In the genomic region with DNA sequence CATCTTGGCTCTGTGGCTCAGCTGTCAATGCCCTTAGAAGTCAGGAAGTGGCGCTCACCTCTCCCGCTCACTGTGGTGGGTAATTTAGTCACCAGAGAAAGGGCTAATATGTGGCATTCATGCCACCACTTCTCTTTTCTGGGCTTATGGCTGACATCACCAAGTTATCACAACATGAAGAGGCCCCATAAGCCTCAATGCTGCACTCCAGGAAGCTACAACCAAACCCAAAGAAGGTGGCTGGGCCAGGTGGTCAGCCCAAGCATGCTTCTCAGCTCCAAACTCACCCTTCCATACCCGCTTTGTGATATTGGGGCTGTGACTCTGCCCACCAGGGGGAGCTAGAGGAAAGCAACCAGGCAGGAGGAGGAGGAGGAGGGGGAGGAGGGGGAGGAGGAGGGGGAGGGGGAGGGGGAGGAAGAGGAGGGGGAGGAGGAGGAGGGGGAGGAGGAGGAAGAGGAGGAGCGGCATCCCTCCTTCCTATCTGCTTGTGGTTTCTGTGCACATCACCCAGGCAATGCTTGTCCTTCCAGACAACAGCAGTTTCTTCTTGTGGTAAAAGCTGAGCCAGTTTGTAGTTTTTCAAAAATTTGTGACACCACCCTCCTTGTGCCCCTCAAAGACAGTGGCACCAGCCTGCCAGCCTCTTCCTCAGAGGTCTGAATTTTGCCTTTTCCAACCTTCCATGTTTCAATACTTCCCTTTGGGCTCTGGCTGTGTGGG, we compare ENCODE assay signal across 8 cellular contexts.
DNase-seq lines count a peak whose midpoint lies in the region; ATAC-seq and TF ChIP-seq lines count a peak whose summit lies in the region.

No MANE protein-coding gene starts in this region.

- no peaks in the 10 kb centered on the region for H3K36me3 Mint-ChIP-seq in T-helper 2 cell treated with Interferon-gamma antibody and Interleukin-4, amounts not matched to agents 5 μg/mL and 100 μg/mL, for 36 hours (ENCODE audit: low read depth)

- H3K4me3 Mint-ChIP-seq in T-helper 2 cell treated with Interferon-gamma antibody and Interleukin-4, amounts not matched to agents 5 μg/mL and 100 μg/mL, for 36 hours: no peak overlapping the region

- DNase-seq in AG09319 (ENCODE audit: extremely low read depth, low read depth) (no peak), KG1 (lab: John Stamatoyannopoulos, UW) (peak; percentile 78), amniotic stem cell (lab: John Stamatoyannopoulos, UW) (peak; percentile 4), iPS DF 4.7 (ENCODE audit: extremely low read depth, low spot score) (peak; percentile 68)
- peak; percentile 41 for DNase-seq in T-helper 2 cell treated with Interferon-gamma antibody and Interleukin-4, amounts not matched to agents 5 μg/mL and 100 μg/mL, for 36 hours (ENCODE audit: low spot score)
- peak; percentile 47 to 55 (median 54) for DNase-seq in stimulated activated CD4-positive, alpha-beta T cell treated with anti-CD3 and anti-CD28 coated beads, Interleukin-1b, Interleukin-23, amount 100 ng/mL, for 24 hours (ENCODE audit: low read depth in 4 of 4, low spot score in 1 of 4)

- no peak overlapping the region for H3K27ac Mint-ChIP-seq in T-helper 2 cell treated with Interferon-gamma antibody and Interleukin-4, amounts not matched to agents 5 μg/mL and 100 μg/mL, for 36 hours

- peak; percentile 47 for TF ChIP-seq CTCF in AG09319 (IDR thresholded peaks at IDR 0.05; ENCODE audit: low read depth, low read length)

- H3K9me3 Mint-ChIP-seq in T-helper 2 cell treated with Interferon-gamma antibody and Interleukin-4, amounts not matched to agents 5 μg/mL and 100 μg/mL, for 36 hours: no peaks in the 10 kb centered on the region

- peaks cover 13% of the 10 kb centered on the region for H3K27me3 Mint-ChIP-seq in T-helper 2 cell treated with Interferon-gamma antibody and Interleukin-4, amounts not matched to agents 5 μg/mL and 100 μg/mL, for 36 hours (ENCODE audit: low read depth)

- ATAC-seq in GM18870 (IDR thresholded peaks at IDR 0.05; ENCODE audit: unreplicated experiment) (peak; percentile 64), HG02840 (IDR thresholded peaks at IDR 0.05; ENCODE audit: low FRiP score, unreplicated experiment) (no peak)

- H3K4me1 Mint-ChIP-seq in T-helper 2 cell treated with Interferon-gamma antibody and Interleukin-4, amounts not matched to agents 5 μg/mL and 100 μg/mL, for 36 hours (ENCODE audit: low read depth): peaks cover 3% of the 10 kb centered on the region
